ENCODE assay signal across 33 cellular contexts in the genomic region with DNA sequence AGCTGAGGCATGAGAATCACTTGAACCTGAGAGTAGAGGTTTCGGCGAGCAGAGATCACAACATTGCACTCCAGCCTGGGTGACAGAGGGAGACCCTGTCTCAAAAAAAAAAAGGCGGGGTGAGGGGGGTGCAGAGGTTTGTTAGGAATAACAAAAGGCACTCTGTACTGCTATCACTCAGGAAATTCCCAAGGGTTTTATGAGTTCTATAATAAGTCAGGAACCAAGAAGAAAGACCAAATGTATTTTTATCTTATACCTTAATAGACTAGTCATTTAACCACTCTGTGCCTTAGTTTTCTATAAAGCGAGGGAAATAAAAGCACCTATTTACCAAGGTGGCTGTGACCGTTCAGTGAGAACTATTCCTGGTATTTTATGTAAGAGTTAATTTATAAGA.
"Had no signal": no experiment of that assay in that cellular context is flagged by ENCODE, and none has a peak within 500 bp of the region (broad histone marks: within the 10 kb centered on the region; RNA-seq: fewer than 3 reads in every experiment).

No MANE protein-coding gene starts in this region.

- H3K4me1 Mint-ChIP-seq: activated B cell treated with CpG ODN at 0.5 μM for 24 hours; activated CD4-positive, alpha-beta memory T cell treated with anti-CD3 and anti-CD28 coated beads, Interleukin-2, amount 10 ng/mL, durations not matched to agents 7 days and 5 days; activated CD4-positive, alpha-beta T cell treated with anti-CD3 and anti-CD28 coated beads, Interleukin-2, amount 10 ng/mL, durations not matched to agents 7 days and 5 days; activated CD8-positive, alpha-beta memory T cell treated with anti-CD3 and anti-CD28 coated beads, Interleukin-2, amount 10 ng/mL, durations not matched to agents 7 days and 5 days; activated naive CD4-positive, alpha-beta T cell treated with anti-CD3 and anti-CD28 coated beads, Interleukin-2, amount 10 ng/mL, durations not matched to agents 7 days and 5 days; activated naive CD4-positive, alpha-beta T cell treated with anti-CD3 and anti-CD28 coated beads, Interleukin-2, amount 50 U/mL, for 24 hours; activated naive CD8-positive, alpha-beta T cell treated with anti-CD3 and anti-CD28 coated beads, Interleukin-2, amount 10 ng/mL, durations not matched to agents 7 days and 5 days; activated naive CD8-positive, alpha-beta T cell treated with anti-CD3 and anti-CD28 coated beads, Interleukin-2, amount 50 U/mL, for 24 hours; central memory CD8-positive, alpha-beta T cell had no signal

- H3K36me3 Mint-ChIP-seq: activated CD8-positive, alpha-beta memory T cell treated with anti-CD3 and anti-CD28 coated beads, Interleukin-2, amount 10 ng/mL, durations not matched to agents 7 days and 5 days; activated naive CD4-positive, alpha-beta T cell treated with anti-CD3 and anti-CD28 coated beads, Interleukin-2, amount 10 ng/mL, durations not matched to agents 7 days and 5 days; activated naive CD8-positive, alpha-beta T cell treated with anti-CD3 and anti-CD28 coated beads, Interleukin-2, amount 10 ng/mL, durations not matched to agents 7 days and 5 days had no signal

- H3K4me3 Mint-ChIP-seq: activated B cell treated with CpG ODN at 0.5 μM for 24 hours; activated CD4-positive, alpha-beta memory T cell treated with anti-CD3 and anti-CD28 coated beads, Interleukin-2, amount 10 ng/mL, durations not matched to agents 7 days and 5 days; activated CD4-positive, alpha-beta T cell treated with anti-CD3 and anti-CD28 coated beads, Interleukin-2, amount 10 ng/mL, durations not matched to agents 7 days and 5 days; activated CD8-positive, alpha-beta memory T cell treated with anti-CD3 and anti-CD28 coated beads, Interleukin-2, amount 10 ng/mL, durations not matched to agents 7 days and 5 days; activated CD8-positive, alpha-beta T cell treated with anti-CD3 and anti-CD28 coated beads, Interleukin-2, amount 10 ng/mL, durations not matched to agents 7 days and 5 days; activated naive CD4-positive, alpha-beta T cell treated with anti-CD3 and anti-CD28 coated beads, Interleukin-2, amount 10 ng/mL, durations not matched to agents 7 days and 5 days; activated naive CD4-positive, alpha-beta T cell treated with anti-CD3 and anti-CD28 coated beads, Interleukin-2, amount 50 U/mL, for 24 hours; activated naive CD8-positive, alpha-beta T cell; activated naive CD8-positive, alpha-beta T cell treated with anti-CD3 and anti-CD28 coated beads, Interleukin-2, amount 10 ng/mL, durations not matched to agents 7 days and 5 days; activated naive CD8-positive, alpha-beta T cell treated with anti-CD3 and anti-CD28 coated beads, Interleukin-2, amount 50 U/mL, for 24 hours; activated T-cell treated with anti-CD3 and anti-CD28 coated beads, Interleukin-2, amount 50 U/mL, for 24 hours; brain; central memory CD8-positive, alpha-beta T cell; T-helper 1 cell treated with Interleukin-12 subunit alpha and Interleukin-12 subunit beta and Interleukin-4 antibody, amounts not matched to agents 30 μg/mL and 1 μg/mL, for 36 hours; T-helper 2 cell treated with Interferon-gamma antibody and Interleukin-4, amounts not matched to agents 5 μg/mL and 100 μg/mL, for 36 hours had no signal

- H3K36me3 ChIP-seq: ascending aorta, cardiac muscle cell had no signal

- DNase-seq: activated B cell treated with CpG ODN at 0.5 μM for 24 hours; activated CD4-positive, alpha-beta memory T cell treated with anti-CD3 and anti-CD28 coated beads, Interleukin-2, amount 10 ng/mL, durations not matched to agents 7 days and 5 days; activated CD4-positive, alpha-beta T cell treated with anti-CD3 and anti-CD28 coated beads for 4 hours; activated CD4-positive, alpha-beta T cell treated with anti-CD3 and anti-CD28 coated beads, Interleukin-2, amount 10 ng/mL, durations not matched to agents 7 days and 5 days; activated CD4-positive, alpha-beta T cell treated with anti-CD3 and anti-CD28 coated beads, Interleukin-2, amount 50 U/mL, for 48 hours; activated CD4-positive, CD25-positive, alpha-beta regulatory T cell treated with anti-CD3 and anti-CD28 coated beads, Interleukin-2, amount 50 U/mL, for 72 hours; activated CD8-positive, alpha-beta memory T cell treated with anti-CD3 and anti-CD28 coated beads for 24 hours; activated CD8-positive, alpha-beta memory T cell treated with anti-CD3 and anti-CD28 coated beads, Interleukin-2, amount 10 ng/mL, durations not matched to agents 7 days and 5 days; activated CD8-positive, alpha-beta memory T cell treated with anti-CD3 and anti-CD28 coated beads, Interleukin-2, amount 50 U/mL, for 48 hours; activated CD8-positive, alpha-beta T cell treated with anti-CD3 and anti-CD28 coated beads, Interleukin-2, amount 10 ng/mL, durations not matched to agents 7 days and 5 days; activated effector memory CD4-positive, alpha-beta T cell treated with Interleukin-2 at 50 U/mL for 16 hours; activated gamma-delta T cell; activated naive CD4-positive, alpha-beta T cell treated with anti-CD3 and anti-CD28 coated beads, Interleukin-2, amount 10 ng/mL, durations not matched to agents 7 days and 5 days; activated naive CD4-positive, alpha-beta T cell treated with Interleukin-2 at 50 U/mL for 16 hours; activated naive CD8-positive, alpha-beta T cell treated with anti-CD3 and anti-CD28 coated beads, Interleukin-2, amount 10 ng/mL, durations not matched to agents 7 days and 5 days; activated naive CD8-positive, alpha-beta T cell treated with anti-CD3 and anti-CD28 coated beads, Interleukin-2, amount 50 U/mL, for 24 hours; activated T-cell treated with anti-CD3 and anti-CD28 coated beads, Interleukin-2, amount 50 U/mL, for 24 hours; activated T-cell treated with anti-CD3 and anti-CD28 coated beads, Interleukin-2, amount 50 U/mL, for 48 hours; amygdala; anterior cingulate cortex; caudate nucleus; T-helper 2 cell; T-helper 9 cell had no signal

- H3K9me3 Mint-ChIP-seq: activated B cell treated with CpG ODN at 0.5 μM for 24 hours; activated CD4-positive, alpha-beta memory T cell treated with anti-CD3 and anti-CD28 coated beads, Interleukin-2, amount 10 ng/mL, durations not matched to agents 7 days and 5 days; activated CD4-positive, alpha-beta T cell treated with anti-CD3 and anti-CD28 coated beads, Interleukin-2, amount 10 ng/mL, durations not matched to agents 7 days and 5 days; activated naive CD4-positive, alpha-beta T cell treated with anti-CD3 and anti-CD28 coated beads, Interleukin-2, amount 10 ng/mL, durations not matched to agents 7 days and 5 days; activated naive CD4-positive, alpha-beta T cell treated with anti-CD3 and anti-CD28 coated beads, Interleukin-2, amount 50 U/mL, for 24 hours; activated naive CD8-positive, alpha-beta T cell treated with anti-CD3 and anti-CD28 coated beads, Interleukin-2, amount 10 ng/mL, durations not matched to agents 7 days and 5 days; activated naive CD8-positive, alpha-beta T cell treated with anti-CD3 and anti-CD28 coated beads, Interleukin-2, amount 50 U/mL, for 24 hours; activated T-helper 2 cell treated with anti-CD3 and anti-CD28 coated beads, Interferon-gamma antibody, Interleukin-2, Interleukin-4, amounts not matched to agents 10 μg/mL and 5 μg/mL and 100 μg/mL, durations not matched to agents 14 hours and 24 hours and 36 hours; central memory CD8-positive, alpha-beta T cell; T-helper 1 cell treated with Interleukin-12 subunit alpha and Interleukin-12 subunit beta and Interleukin-4 antibody, amounts not matched to agents 30 μg/mL and 1 μg/mL, for 36 hours; T-helper 2 cell treated with Interferon-gamma antibody and Interleukin-4, amounts not matched to agents 5 μg/mL and 100 μg/mL, for 36 hours had no signal

- H3K27ac Mint-ChIP-seq: activated B cell treated with CpG ODN at 0.5 μM for 24 hours; activated CD4-positive, alpha-beta memory T cell treated with anti-CD3 and anti-CD28 coated beads, Interleukin-2, amount 10 ng/mL, durations not matched to agents 7 days and 5 days; activated CD4-positive, alpha-beta T cell treated with anti-CD3 and anti-CD28 coated beads, Interleukin-2, amount 10 ng/mL, durations not matched to agents 7 days and 5 days; activated CD8-positive, alpha-beta memory T cell treated with anti-CD3 and anti-CD28 coated beads, Interleukin-2, amount 10 ng/mL, durations not matched to agents 7 days and 5 days; activated CD8-positive, alpha-beta T cell treated with anti-CD3 and anti-CD28 coated beads, Interleukin-2, amount 10 ng/mL, durations not matched to agents 7 days and 5 days; activated naive CD4-positive, alpha-beta T cell treated with anti-CD3 and anti-CD28 coated beads, Interleukin-2, amount 10 ng/mL, durations not matched to agents 7 days and 5 days; activated naive CD4-positive, alpha-beta T cell treated with anti-CD3 and anti-CD28 coated beads, Interleukin-2, amount 50 U/mL, for 24 hours; activated naive CD8-positive, alpha-beta T cell; activated naive CD8-positive, alpha-beta T cell treated with anti-CD3 and anti-CD28 coated beads, Interleukin-2, amount 10 ng/mL, durations not matched to agents 7 days and 5 days; activated naive CD8-positive, alpha-beta T cell treated with anti-CD3 and anti-CD28 coated beads, Interleukin-2, amount 50 U/mL, for 24 hours; activated T-cell treated with anti-CD3 and anti-CD28 coated beads, Interleukin-2, amount 50 U/mL, for 24 hours; activated T-helper 2 cell treated with anti-CD3 and anti-CD28 coated beads, Interferon-gamma antibody, Interleukin-2, Interleukin-4, amounts not matched to agents 10 μg/mL and 5 μg/mL and 100 μg/mL, durations not matched to agents 14 hours and 24 hours and 36 hours; brain; T-helper 1 cell treated with Interleukin-12 subunit alpha and Interleukin-12 subunit beta and Interleukin-4 antibody, amounts not matched to agents 30 μg/mL and 1 μg/mL, for 36 hours; T-helper 2 cell treated with Interferon-gamma antibody and Interleukin-4, amounts not matched to agents 5 μg/mL and 100 μg/mL, for 36 hours had no signal

- H3K4me3 ChIP-seq: ascending aorta, cardiac muscle cell had no signal

- H3K27me3 Mint-ChIP-seq: activated B cell treated with CpG ODN at 0.5 μM for 24 hours; activated CD4-positive, alpha-beta memory T cell treated with anti-CD3 and anti-CD28 coated beads, Interleukin-2, amount 10 ng/mL, durations not matched to agents 7 days and 5 days; activated CD4-positive, alpha-beta T cell treated with anti-CD3 and anti-CD28 coated beads, Interleukin-2, amount 10 ng/mL, durations not matched to agents 7 days and 5 days; activated CD8-positive, alpha-beta memory T cell treated with anti-CD3 and anti-CD28 coated beads, Interleukin-2, amount 10 ng/mL, durations not matched to agents 7 days and 5 days; activated naive CD4-positive, alpha-beta T cell treated with anti-CD3 and anti-CD28 coated beads, Interleukin-2, amount 10 ng/mL, durations not matched to agents 7 days and 5 days; activated naive CD4-positive, alpha-beta T cell treated with anti-CD3 and anti-CD28 coated beads, Interleukin-2, amount 50 U/mL, for 24 hours; activated naive CD8-positive, alpha-beta T cell; activated naive CD8-positive, alpha-beta T cell treated with anti-CD3 and anti-CD28 coated beads, Interleukin-2, amount 10 ng/mL, durations not matched to agents 7 days and 5 days; activated naive CD8-positive, alpha-beta T cell treated with anti-CD3 and anti-CD28 coated beads, Interleukin-2, amount 50 U/mL, for 24 hours; activated T-cell treated with anti-CD3 and anti-CD28 coated beads, Interleukin-2, amount 50 U/mL, for 24 hours; brain; central memory CD8-positive, alpha-beta T cell had no signal

- H3K27me3 ChIP-seq: ascending aorta, cardiac muscle cell had no signal

- H3K4me1 ChIP-seq: ascending aorta had no signal

- ATAC-seq: activated CD8-positive, alpha-beta memory T cell treated with anti-CD3 and anti-CD28 coated beads, Interleukin-2, amount 10 ng/mL, durations not matched to agents 7 days and 5 days; activated CD8-positive, alpha-beta T cell treated with anti-CD3 and anti-CD28 coated beads, Interleukin-2, amount 10 ng/mL, durations not matched to agents 7 days and 5 days; activated naive CD8-positive, alpha-beta T cell treated with anti-CD3 and anti-CD28 coated beads, Interleukin-2, amount 50 U/mL, for 24 hours had no signal

- H3K27ac ChIP-seq: ascending aorta, cardiac muscle cell, VCaP had no signal
